9 cellular contexts compared by ENCODE assay signal in the genomic region with DNA sequence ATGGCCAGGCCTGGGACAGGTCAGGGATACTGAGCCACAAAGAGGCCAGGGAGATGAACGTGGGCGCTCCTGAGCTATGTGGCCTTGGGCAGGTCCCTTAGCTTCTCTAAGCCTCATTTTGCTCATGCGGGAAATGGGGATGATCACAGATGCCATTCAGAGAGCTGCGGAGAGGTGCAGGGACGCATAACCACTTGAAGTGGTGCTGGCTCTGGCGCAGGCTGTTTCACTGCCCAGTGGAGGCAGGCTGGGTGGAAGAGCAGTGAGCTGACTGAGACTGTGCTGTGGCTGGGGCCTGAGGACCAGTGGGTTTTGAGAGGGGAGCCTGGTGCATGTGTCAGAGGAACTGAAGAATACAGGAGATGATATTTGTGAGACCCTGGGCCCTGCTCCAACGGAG. TPM values are rescaled to one million over a fixed set of nuclear protein-coding genes. Genes with fewer than 3 reads are reported as not detected.
DNase-seq lines count a peak whose midpoint lies in the region; ATAC-seq and TF ChIP-seq lines count a peak whose summit lies in the region.
"Had no signal": no experiment of that assay in that cellular context is flagged by ENCODE, and none has a peak within 500 bp of the region (broad histone marks: within the 10 kb centered on the region; RNA-seq: fewer than 3 reads in every experiment).

No MANE protein-coding gene starts in this region.

- peaks cover 0 to 2% (median 0%) of the 10 kb centered on the region in 7 donors for H3K9me3 Mint-ChIP-seq in CD14-positive monocyte

- 0 out of 2 replicates have a peak, but pooled peaks cover 19% of the 10 kb centered on the region for H4K20me1 ChIP-seq in KMS-11 (ENCODE audit: insufficient read depth)

- H3K4me3 ChIP-seq in KMS-11 (IDR thresholded peaks at IDR 0.05; ENCODE audit: insufficient read depth, low read depth, low read length) (no peak overlapping the region), dorsolateral prefrontal cortex (peak overlapping the region in 1 of 59 donors; percentile 27), parathyroid adenoma (ENCODE audit: low read depth, low read length) (no peak overlapping the region)

- peaks cover 93% of the 10 kb centered on the region for H3K4me1 Mint-ChIP-seq in CD14-positive monocyte

- DNase-seq in CD14-positive monocyte (ENCODE audit: low spot score) (no peak), dorsolateral prefrontal cortex (peak in 2 of 10 donors; percentile 45 to 51), GM19238 (ENCODE audit: insufficient read length, low spot score) (no peak), kidney tubule cell (ENCODE audit: low spot score) (no peak)
- DNase-seq: mesendoderm had no signal

- peaks cover 31 to 34% of the 10 kb centered on the region in 2 donors for H3K36me3 Mint-ChIP-seq in CD14-positive monocyte

- H3K4me2 ChIP-seq in KMS-11 (peak overlapping the region; percentile 100; the same call in 1 of the 2 replicates), parathyroid adenoma (ENCODE audit: low read length) (no peak overlapping the region)

- no peak overlapping the region for H3K4me3 Mint-ChIP-seq in CD14-positive monocyte

- H3K9ac ChIP-seq in KMS-11 (no peak overlapping the region; the same call in 1 of the 2 replicates), parathyroid adenoma (no peak overlapping the region)

- H3K27ac Mint-ChIP-seq in CD14-positive monocyte, result peak overlapping the region in 5 of 7 donors; percentile 21 to 99 (median 56)

- H2AFZ ChIP-seq in KMS-11 (ENCODE audit: low read depth), result no peak overlapping the region
- no peak overlapping the region for H2AFZ ChIP-seq in parathyroid adenoma

- peaks cover 88% of the 10 kb centered on the region for H3K79me2 ChIP-seq in KMS-11 (ENCODE audit: insufficient read depth, low read depth)
- peaks cover 75% of the 10 kb centered on the region for H3K79me2 ChIP-seq in parathyroid adenoma

- H3K4me1 ChIP-seq in KMS-11 (ENCODE audit: low read depth, poor library complexity, severe bottlenecking) (peaks cover 73% of the 10 kb centered on the region), parathyroid adenoma (peaks cover 71% of the 10 kb centered on the region)

- no peaks in the 10 kb centered on the region for H3K9me3 ChIP-seq in parathyroid adenoma (ENCODE audit: control insufficient read depth, low read length)

- peaks cover 13 to 29% (median 19%) of the 10 kb centered on the region in 3 donors for H3K27me3 Mint-ChIP-seq in CD14-positive monocyte (ENCODE audit: low read depth in 3 of 3)

- H3K27ac ChIP-seq in KMS-11 (peak overlapping the region; percentile 92; the same call in 1 of the 2 replicates), dorsolateral prefrontal cortex (peak overlapping the region; percentile 79 to 100 (median 99)), parathyroid adenoma (peak overlapping the region; percentile 92)

- H3K36me3 ChIP-seq in KMS-11 (ENCODE audit: insufficient read depth), result no peaks in the 10 kb centered on the region
- no peaks in the 10 kb centered on the region for H3K36me3 ChIP-seq in parathyroid adenoma (ENCODE audit: control insufficient read depth, insufficient read depth, low read length)

- no peak for ATAC-seq in HG03354 (IDR thresholded peaks at IDR 0.05; ENCODE audit: poor library complexity, severe bottlenecking, unreplicated experiment)
- no peak for ATAC-seq in GM18498 (IDR thresholded peaks at IDR 0.05; ENCODE audit: unreplicated experiment)

- H3K27me3 ChIP-seq in KMS-11 (ENCODE audit: insufficient read depth, low read depth), result no peaks in the 10 kb centered on the region
- H3K27me3 ChIP-seq in dorsolateral prefrontal cortex, result no peaks in the 10 kb centered on the region
- H3K27me3 ChIP-seq in parathyroid adenoma (ENCODE audit: control insufficient read depth, insufficient read depth, low read length), result no peaks in the 10 kb centered on the region

- no peak for TF ChIP-seq CTCF in CD14-positive monocyte (IDR thresholded peaks at IDR 0.05)
- no peak for TF ChIP-seq CTCF in KMS-11 (conservative IDR thresholded peaks at IDR 0.05; ENCODE audit: low read depth, low read length)
- TF ChIP-seq CTCF in dorsolateral prefrontal cortex (IDR thresholded peaks at IDR 0.05 in 54 of 56, conservative IDR thresholded peaks at IDR 0.05 in 2 of 56; ENCODE audit: low read depth in 1 of 56, partially characterized antibody in 56 of 56), result no peak
- TF ChIP-seq CTCF in parathyroid adenoma (IDR thresholded peaks at IDR 0.05), result no peak

- intact Hi-C loops in CD14-positive monocyte (cut with micrococcal nuclease), result no loop called here
- intact Hi-C loops in dorsolateral prefrontal cortex (cut with DNase I), result no loop called here

RNA-seq across cellular contexts. Expression of a gene that starts 18.4 kb away (rescaled TPM):
- 10 to 100 TPM; 33.7 to 37.2 TPM for polyA plus RNA-seq in CD14-positive monocyte
- total RNA-seq in dorsolateral prefrontal cortex, result 100 to 1,000 TPM in 83 of 120 experiments, 10 to 100 TPM in 37; 79.1 to 229 (median 108) TPM
